ENCODE assay signal across 11 cellular contexts in genomic region chr6:87909849-87910248, GRCh38.
DNase-seq lines count a peak whose midpoint lies in the region; FAIRE-seq and TF ChIP-seq lines count a peak whose summit lies in the region.
"Had no signal": no experiment of that assay in that cellular context is flagged by ENCODE, and none has a peak within 500 bp of the region (broad histone marks: within the 10 kb centered on the region; RNA-seq: fewer than 3 reads in every experiment).

No MANE protein-coding gene starts in this region.

- no peak overlapping the region for H3K4me3 Mint-ChIP-seq in activated naive CD8-positive, alpha-beta T cell
- no peak overlapping the region for H3K4me3 Mint-ChIP-seq in activated naive CD8-positive, alpha-beta T cell treated with anti-CD3 and anti-CD28 coated beads for 36 hours
- H3K4me3 Mint-ChIP-seq in stimulated activated naive CD8-positive, alpha-beta T cell treated with anti-CD3 and anti-CD28 coated beads, Interleukin-15, Interleukin-2, amounts not matched to agents 100 ng/mL and 50 ng/mL, for 24 hours, result no peak overlapping the region
- no peak overlapping the region for H3K4me3 Mint-ChIP-seq in type B pancreatic cell

- no peak overlapping the region for H3K4me3 ChIP-seq in Karpas-422 (ENCODE audit: low read length)
- H3K4me3 ChIP-seq: psoas muscle had no signal

- H3K27me3 Mint-ChIP-seq in activated naive CD8-positive, alpha-beta T cell, result no peaks in the 10 kb centered on the region
- H3K27me3 Mint-ChIP-seq in activated naive CD8-positive, alpha-beta T cell treated with anti-CD3 and anti-CD28 coated beads for 36 hours, result peaks cover 6% of the 10 kb centered on the region
- peaks cover 21% of the 10 kb centered on the region for H3K27me3 Mint-ChIP-seq in stimulated activated naive CD8-positive, alpha-beta T cell treated with anti-CD3 and anti-CD28 coated beads, Interleukin-15, Interleukin-2, amounts not matched to agents 100 ng/mL and 50 ng/mL, for 24 hours
- no peaks in the 10 kb centered on the region for H3K27me3 Mint-ChIP-seq in type B pancreatic cell

- no peaks in the 10 kb centered on the region for H3K9me2 ChIP-seq in Karpas-422 (replicated peaks; ENCODE audit: insufficient read depth, low read length)

- H2AFZ ChIP-seq in Karpas-422 (ENCODE audit: low read length), result no peak overlapping the region

- H3K27me3 ChIP-seq in Karpas-422 (ENCODE audit: low read length), result no peaks in the 10 kb centered on the region

- H3K79me2 ChIP-seq in Karpas-422 (ENCODE audit: low read length), result no peaks in the 10 kb centered on the region

- no peaks in the 10 kb centered on the region for H3K36me3 ChIP-seq in Karpas-422 (ENCODE audit: insufficient read depth, low read length)

- no peaks in the 10 kb centered on the region for H3K9me3 Mint-ChIP-seq in activated naive CD8-positive, alpha-beta T cell (ENCODE audit: low read depth)
- H3K9me3 Mint-ChIP-seq in activated naive CD8-positive, alpha-beta T cell treated with anti-CD3 and anti-CD28 coated beads for 36 hours, result no peaks in the 10 kb centered on the region
- H3K9me3 Mint-ChIP-seq in stimulated activated naive CD8-positive, alpha-beta T cell treated with anti-CD3 and anti-CD28 coated beads, Interleukin-15, Interleukin-2, amounts not matched to agents 100 ng/mL and 50 ng/mL, for 24 hours, result peaks cover 8% of the 10 kb centered on the region
- H3K9me3 Mint-ChIP-seq in type B pancreatic cell, result peaks cover 6% of the 10 kb centered on the region

- no peaks in the 10 kb centered on the region for H4K20me1 ChIP-seq in Karpas-422 (ENCODE audit: insufficient read depth, low read depth, low read length)

- no peaks in the 10 kb centered on the region for H3K36me3 Mint-ChIP-seq in activated naive CD8-positive, alpha-beta T cell
- no peaks in the 10 kb centered on the region for H3K36me3 Mint-ChIP-seq in activated naive CD8-positive, alpha-beta T cell treated with anti-CD3 and anti-CD28 coated beads for 36 hours
- no peaks in the 10 kb centered on the region for H3K36me3 Mint-ChIP-seq in stimulated activated naive CD8-positive, alpha-beta T cell treated with anti-CD3 and anti-CD28 coated beads, Interleukin-15, Interleukin-2, amounts not matched to agents 100 ng/mL and 50 ng/mL, for 24 hours (ENCODE audit: low read depth)
- no peaks in the 10 kb centered on the region for H3K36me3 Mint-ChIP-seq in type B pancreatic cell

- H3K4me1 ChIP-seq in Karpas-422 (ENCODE audit: low read length), result peaks cover 65% of the 10 kb centered on the region
- H3K4me1 ChIP-seq: psoas muscle had no signal

- H3K9ac ChIP-seq in Karpas-422 (ENCODE audit: low read length), result no peak overlapping the region

- peak; percentile 94 for FAIRE-seq in RCC 7860 (lab: Jason Lieb, UNC)
- FAIRE-seq: islet of Langerhans had no signal

- no peak overlapping the region for H3K4me2 ChIP-seq in Karpas-422 (ENCODE audit: low read depth, low read length, poor library complexity, severe bottlenecking)

- no peaks in the 10 kb centered on the region for H3K9me3 ChIP-seq in Karpas-422 (ENCODE audit: low read length)
- H3K9me3 ChIP-seq: psoas muscle had no signal

- H3K27ac ChIP-seq in Karpas-422 (ENCODE audit: low read length), result no peak overlapping the region
- H3K27ac ChIP-seq: psoas muscle had no signal

- TF ChIP-seq CTCF in type B pancreatic cell (conservative IDR thresholded peaks at IDR 0.05), result no peak

- H3K27ac Mint-ChIP-seq in activated naive CD8-positive, alpha-beta T cell, result peak overlapping the region; percentile 66
- no peak overlapping the region for H3K27ac Mint-ChIP-seq in activated naive CD8-positive, alpha-beta T cell treated with anti-CD3 and anti-CD28 coated beads for 36 hours
- H3K27ac Mint-ChIP-seq in stimulated activated naive CD8-positive, alpha-beta T cell treated with anti-CD3 and anti-CD28 coated beads, Interleukin-15, Interleukin-2, amounts not matched to agents 100 ng/mL and 50 ng/mL, for 24 hours, result peak overlapping the region; percentile 63
- no peak overlapping the region for H3K27ac Mint-ChIP-seq in type B pancreatic cell

- no peak for DNase-seq in activated naive CD8-positive, alpha-beta T cell treated with anti-CD3 and anti-CD28 coated beads for 36 hours
- DNase-seq in RCC 7860 (ENCODE audit: low spot score) (peak; percentile 94), fibroblast of peridontal ligament (ENCODE audit: extremely low read depth) (peak; percentile 40), NCI-H146 (lab: John Stamatoyannopoulos, UW) (no peak), type B pancreatic cell (ENCODE audit: extremely low spot score, unreplicated experiment) (no peak), Karpas-422 (no peak)
- DNase-seq: psoas muscle, SIG-M5 had no signal

- H3K4me1 Mint-ChIP-seq in activated naive CD8-positive, alpha-beta T cell (ENCODE audit: low read depth), result peaks cover 43% of the 10 kb centered on the region
- peaks cover 29% of the 10 kb centered on the region for H3K4me1 Mint-ChIP-seq in activated naive CD8-positive, alpha-beta T cell treated with anti-CD3 and anti-CD28 coated beads for 36 hours
- peaks cover 55% of the 10 kb centered on the region for H3K4me1 Mint-ChIP-seq in stimulated activated naive CD8-positive, alpha-beta T cell treated with anti-CD3 and anti-CD28 coated beads, Interleukin-15, Interleukin-2, amounts not matched to agents 100 ng/mL and 50 ng/mL, for 24 hours (ENCODE audit: low read depth)
- peaks cover 26% of the 10 kb centered on the region for H3K4me1 Mint-ChIP-seq in type B pancreatic cell (ENCODE audit: unreplicated experiment)

Comparison
In these comparisons a context has a peak if more than half of its experiments do, and no peak if none do; other contexts are left out.
1. H3K27ac Mint-ChIP-seq: peak in activated naive CD8-positive, alpha-beta T cell (single experiment) and stimulated activated naive CD8-positive, alpha-beta T cell treated with anti-CD3 and anti-CD28 coated beads, Interleukin-15, Interleukin-2, amounts not matched to agents 100 ng/mL and 50 ng/mL, for 24 hours (single experiment); none in activated naive CD8-positive, alpha-beta T cell treated with anti-CD3 and anti-CD28 coated beads for 36 hours (single experiment) and type B pancreatic cell (single experiment).
2. DNase-seq: peak in RCC 7860 (single experiment) and fibroblast of peridontal ligament (single experiment); none in activated naive CD8-positive, alpha-beta T cell treated with anti-CD3 and anti-CD28 coated beads for 36 hours (single experiment), NCI-H146 (single experiment), type B pancreatic cell (single experiment) and Karpas-422 (single experiment).